In the genomic region with DNA sequence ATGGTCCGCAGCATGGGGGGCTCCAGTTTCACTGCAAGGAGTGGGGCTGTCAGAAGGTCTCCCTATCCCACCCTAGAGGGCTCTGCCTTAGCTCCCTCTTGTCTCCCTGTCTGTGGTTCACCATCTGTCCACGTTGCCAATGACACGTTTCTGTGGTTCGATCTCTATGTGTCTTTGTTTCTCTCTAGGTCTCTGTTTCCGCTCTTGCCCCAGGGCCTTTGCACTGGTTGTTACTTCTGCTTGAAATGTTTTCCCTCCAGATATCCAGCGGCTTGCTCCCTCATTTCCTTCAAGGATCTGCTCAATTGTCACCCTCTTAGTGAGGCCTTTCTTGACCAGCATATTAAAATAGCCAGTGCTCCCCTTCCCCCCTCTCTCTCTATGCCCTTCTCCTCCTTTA, we compare ENCODE assay signal across 1 cellular context.
TF ChIP-seq lines count a peak whose summit lies in the region.

No MANE protein-coding gene starts in this region.

TF ChIP-seq in HepG2, 621 proteins besides CTCF, POLR2A, EP300 and RAD21:
- TF ChIP-seq SSRP1 (CRISPR knock-in tag; IDR thresholded peaks at IDR 0.05) (0 out of 2 replicates have a peak, but pooled peaks have one; percentile 20), ZMYM3 (CRISPR knock-in tag; IDR thresholded peaks at IDR 0.05) (peak; percentile 11; the same call in 1 of the 2 replicates), HIVEP1 (CRISPR knock-in tag; IDR thresholded peaks at IDR 0.05) (no peak), ZNF883 (CRISPR knock-in tag; IDR thresholded peaks at IDR 0.05; ENCODE audit: not compliant biosample characterization) (no peak), CBFB (CRISPR knock-in tag; IDR thresholded peaks at IDR 0.05) (no peak), ZNF205 (CRISPR knock-in tag; IDR thresholded peaks at IDR 0.05) (no peak), CSRNP1 (CRISPR knock-in tag; IDR thresholded peaks at IDR 0.05) (no peak), ZNF230 (CRISPR knock-in tag; IDR thresholded peaks at IDR 0.05) (no peak), MEF2D (CRISPR knock-in tag; IDR thresholded peaks at IDR 0.05) (no peak), RBAK (CRISPR knock-in tag; IDR thresholded peaks at IDR 0.05) (no peak)
- TF ChIP-seq, protein P1, sequence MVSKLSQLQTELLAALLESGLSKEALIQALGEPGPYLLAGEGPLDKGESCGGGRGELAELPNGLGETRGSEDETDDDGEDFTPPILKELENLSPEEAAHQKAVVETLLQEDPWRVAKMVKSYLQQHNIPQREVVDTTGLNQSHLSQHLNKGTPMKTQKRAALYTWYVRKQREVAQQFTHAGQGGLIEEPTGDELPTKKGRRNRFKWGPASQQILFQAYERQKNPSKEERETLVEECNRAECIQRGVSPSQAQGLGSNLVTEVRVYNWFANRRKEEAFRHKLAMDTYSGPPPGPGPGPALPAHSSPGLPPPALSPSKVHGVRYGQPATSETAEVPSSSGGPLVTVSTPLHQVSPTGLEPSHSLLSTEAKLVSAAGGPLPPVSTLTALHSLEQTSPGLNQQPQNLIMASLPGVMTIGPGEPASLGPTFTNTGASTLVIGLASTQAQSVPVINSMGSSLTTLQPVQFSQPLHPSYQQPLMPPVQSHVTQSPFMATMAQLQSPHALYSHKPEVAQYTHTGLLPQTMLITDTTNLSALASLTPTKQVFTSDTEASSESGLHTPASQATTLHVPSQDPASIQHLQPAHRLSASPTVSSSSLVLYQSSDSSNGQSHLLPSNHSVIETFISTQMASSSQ (IDR thresholded peaks at IDR 0.05; ENCODE audit: low read depth): no peak
- TF ChIP-seq, protein P1 (CRISPR knock-in tag; IDR thresholded peaks at IDR 0.05; ENCODE audit: borderline replicate concordance): no peak
- TF ChIP-seq, protein P2, sequence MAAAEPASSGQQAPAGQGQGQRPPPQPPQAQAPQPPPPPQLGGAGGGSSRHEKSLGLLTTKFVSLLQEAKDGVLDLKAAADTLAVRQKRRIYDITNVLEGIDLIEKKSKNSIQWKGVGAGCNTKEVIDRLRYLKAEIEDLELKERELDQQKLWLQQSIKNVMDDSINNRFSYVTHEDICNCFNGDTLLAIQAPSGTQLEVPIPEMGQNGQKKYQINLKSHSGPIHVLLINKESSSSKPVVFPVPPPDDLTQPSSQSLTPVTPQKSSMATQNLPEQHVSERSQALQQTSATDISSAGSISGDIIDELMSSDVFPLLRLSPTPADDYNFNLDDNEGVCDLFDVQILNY (CRISPR knock-in tag; conservative IDR thresholded peaks at IDR 0.05): no peak
